ENCODE assay signal across 8 cellular contexts in genomic region chr2:62146790-62147189, GRCh38. TPM values are rescaled to one million over a fixed set of nuclear protein-coding genes. Genes with fewer than 3 reads are reported as not detected.
DNase-seq lines count a peak whose midpoint lies in the region; ATAC-seq, FAIRE-seq and TF ChIP-seq lines count a peak whose summit lies in the region.
"Not testable (repeated sequence)": the region's sequence is repeated elsewhere in the genome, so short reads cannot be mapped to it uniquely, and the experiment has no call there.

No MANE protein-coding gene starts in this region.

- FAIRE-seq in GM12878 (lab: Jason Lieb, UNC): not testable (repeated sequence)

- not testable (repeated sequence) for ATAC-seq in DND-41 (ENCODE audit: insufficient read depth, low read depth); RWPE2 (ENCODE audit: low read depth); naive thymus-derived CD8-positive, alpha-beta T cell; stimulated activated naive CD8-positive, alpha-beta T cell treated with anti-CD3 and anti-CD28 coated beads, Interleukin-15, amount 100 ng/mL, for 72 hours
- peak; percentile 7 for ATAC-seq in GM12878

- H3K36me3 ChIP-seq in DND-41 (ENCODE audit: insufficient read depth, low read length); RWPE2 (ENCODE audit: low read depth); GM12878 (ENCODE audit: control insufficient read depth in 2 of 2, insufficient read depth in 2 of 2, low read length in 1 of 2): not testable (repeated sequence)

- H3K9ac ChIP-seq in DND-41 (ENCODE audit: low read depth, low read length); GM12878 (ENCODE audit: control insufficient read depth, insufficient read depth, low read length): not testable (repeated sequence)

- H3K36me3 Mint-ChIP-seq in activated CD4-positive, alpha-beta T cell treated with anti-CD3 and anti-CD28 coated beads, Interleukin-2, amount 10 ng/mL, durations not matched to agents 7 days and 5 days (ENCODE audit: low read depth); naive thymus-derived CD8-positive, alpha-beta T cell: not testable (repeated sequence)

- DNase-seq in DND-41 (peak; percentile 32), activated T-cell treated with anti-CD3 and anti-CD28 coated beads for 1 hour (ENCODE audit: low read depth) (peak; percentile 7)
- not testable (repeated sequence) for DNase-seq in RWPE2 (ENCODE audit: low spot score); GM12878 (ENCODE audit: low read depth, low spot score)
- peak; percentile 49 for DNase-seq in activated CD4-positive, alpha-beta T cell treated with anti-CD3 and anti-CD28 coated beads, Interleukin-2, amount 10 ng/mL, durations not matched to agents 7 days and 5 days
- DNase-seq in activated effector memory CD4-positive, alpha-beta T cell treated with anti-CD3 and anti-CD28 coated beads, Interleukin-2, amount 50 U/mL, for 16 hours: peak; percentile 64
- peak in 9 of 10 donors; percentile 35 to 80 (median 54) for DNase-seq in naive thymus-derived CD8-positive, alpha-beta T cell
- DNase-seq in stimulated activated naive CD8-positive, alpha-beta T cell treated with anti-CD3 and anti-CD28 coated beads, Interleukin-15, amount 100 ng/mL, for 72 hours: peak; percentile 14 to 34

- not testable (repeated sequence) for H3K27me3 ChIP-seq in DND-41 (ENCODE audit: insufficient read depth, low read length, poor library complexity); RWPE2 (ENCODE audit: insufficient read depth, poor library complexity, severe bottlenecking); GM12878 (replicated peaks in 1 of 2; ENCODE audit: control insufficient read depth in 2 of 2, insufficient read depth in 2 of 2, low read length in 1 of 2)

- not testable (repeated sequence) for H3K4me2 ChIP-seq in DND-41 (ENCODE audit: insufficient read depth, low read length)
- H3K4me2 ChIP-seq in GM12878 (ENCODE audit: control insufficient read depth, insufficient read depth): peak overlapping the region; percentile 44; the same call in 1 of the 2 replicates

- RAD21 ChIA-PET in GM12878 (lab: Charles Lee; ENCODE audit: unreplicated experiment): interaction anchor here (0.8 to 10.7 kb wide), 10 partner anchors 14 to 267 kb away, joined by 3 to 83 read pairs (median 7); no protein-coding TSS in a partner anchor

- CTCF ChIA-PET in activated CD4-positive, alpha-beta T cell treated with anti-CD3 and anti-CD28 coated beads, Interleukin-2, amount 10 ng/mL, durations not matched to agents 7 days and 5 days (lab: Charles Lee): not testable (repeated sequence)
- CTCF ChIA-PET in GM12878 (lab: Yijun Ruan, JAX): interaction anchor here (1.2 to 6.2 kb wide), 7 partner anchors 10 to 264 kb away, joined by 3 to 35 read pairs (median 6); no protein-coding TSS in a partner anchor

- not testable (repeated sequence) for H3K27me3 Mint-ChIP-seq in activated CD4-positive, alpha-beta T cell treated with anti-CD3 and anti-CD28 coated beads, Interleukin-2, amount 10 ng/mL, durations not matched to agents 7 days and 5 days; naive thymus-derived CD8-positive, alpha-beta T cell; stimulated activated naive CD8-positive, alpha-beta T cell treated with anti-CD3 and anti-CD28 coated beads, Interleukin-15, amount 100 ng/mL, for 72 hours

- TF ChIP-seq EP300 in GM12878 (IDR thresholded peaks at IDR 0.05; ENCODE audit: borderline replicate concordance in 1 of 2, control insufficient read depth in 1 of 2, low read depth in 2 of 2, low read length in 2 of 2): not testable (repeated sequence)

- not testable (repeated sequence) for H3K9me3 Mint-ChIP-seq in activated CD4-positive, alpha-beta T cell treated with anti-CD3 and anti-CD28 coated beads, Interleukin-2, amount 10 ng/mL, durations not matched to agents 7 days and 5 days; naive thymus-derived CD8-positive, alpha-beta T cell; stimulated activated naive CD8-positive, alpha-beta T cell treated with anti-CD3 and anti-CD28 coated beads, Interleukin-15, amount 100 ng/mL, for 72 hours

- H3K4me1 Mint-ChIP-seq in activated CD4-positive, alpha-beta T cell treated with anti-CD3 and anti-CD28 coated beads, Interleukin-2, amount 10 ng/mL, durations not matched to agents 7 days and 5 days: peaks cover 10% of the 10 kb centered on the region
- H3K4me1 Mint-ChIP-seq in naive thymus-derived CD8-positive, alpha-beta T cell: peaks cover 7 to 36% (median 9%) of the 10 kb centered on the region in 4 donors
- not testable (repeated sequence) for H3K4me1 Mint-ChIP-seq in stimulated activated naive CD8-positive, alpha-beta T cell treated with anti-CD3 and anti-CD28 coated beads, Interleukin-15, amount 100 ng/mL, for 72 hours

- not testable (repeated sequence) for H3K27ac ChIP-seq in DND-41 (ENCODE audit: low read length)
- H3K27ac ChIP-seq in RWPE2 (ENCODE audit: poor library complexity, severe bottlenecking) (peak overlapping the region; percentile 70), GM12878 (ENCODE audit: control insufficient read depth, insufficient read depth) (peak overlapping the region; percentile 90)

- not testable (repeated sequence) for H3K4me3 Mint-ChIP-seq in activated CD4-positive, alpha-beta T cell treated with anti-CD3 and anti-CD28 coated beads, Interleukin-2, amount 10 ng/mL, durations not matched to agents 7 days and 5 days; stimulated activated naive CD8-positive, alpha-beta T cell treated with anti-CD3 and anti-CD28 coated beads, Interleukin-15, amount 100 ng/mL, for 72 hours
- peak overlapping the region; percentile 32 to 80 (median 53) for H3K4me3 Mint-ChIP-seq in naive thymus-derived CD8-positive, alpha-beta T cell

- POLR2A ChIA-PET in activated CD4-positive, alpha-beta T cell treated with anti-CD3 and anti-CD28 coated beads, Interleukin-2, amount 10 ng/mL, durations not matched to agents 7 days and 5 days (lab: Charles Lee); naive thymus-derived CD8-positive, alpha-beta T cell (lab: Charles Lee): not testable (repeated sequence)
- POLR2A ChIA-PET in GM12878 (lab: Charles Lee): interaction anchor here (0.7 to 2.2 kb wide), 4 partner anchors 51 to 206 kb away, joined by 3 to 13 read pairs (median 7); no protein-coding TSS in a partner anchor

- SMC1A ChIA-PET in GM12878 (lab: Charles Lee; ENCODE audit: uncharacterized antibody, unreplicated experiment): interaction anchor here (1.0 to 8.0 kb wide), 16 partner anchors 16 to 267 kb away, joined by 3 to 91 read pairs (median 6); no protein-coding TSS in a partner anchor

- intact Hi-C loops in GM12878 (cut with micrococcal nuclease; ENCODE audit: unreplicated experiment): loop anchor here (10.0 kb wide), 2 partner anchors 198 to 588 kb away; no protein-coding TSS in a partner anchor

- not testable (repeated sequence) for TF ChIP-seq RAD21 in GM12878 (IDR thresholded peaks at IDR 0.05; ENCODE audit: insufficient read depth, low read depth, low read length)

- not testable (repeated sequence) for H4K20me1 ChIP-seq in DND-41 (ENCODE audit: insufficient read depth, low read length); GM12878 (ENCODE audit: control insufficient read depth, insufficient read depth)

- not testable (repeated sequence) for H3K4me3 ChIP-seq in DND-41 (ENCODE audit: low read depth in 1 of 2, low read length in 2 of 2); RWPE2 (ENCODE audit: severe bottlenecking); GM12878

- 64% methylated on average over 7 of the region's 7 CpGs for WGBS in GM12878 (ENCODE audit: insufficient coverage, insufficient replicate concordance, low lambda C conversion rate, missing lambda C conversion rate)

- not testable (repeated sequence) for BruUV-seq in GM12878 (replicated peaks; lab: Mats Ljungman, UMichigan)

- H3K27ac Mint-ChIP-seq in activated CD4-positive, alpha-beta T cell treated with anti-CD3 and anti-CD28 coated beads, Interleukin-2, amount 10 ng/mL, durations not matched to agents 7 days and 5 days: peak overlapping the region; percentile 68
- peak overlapping the region; percentile 44 to 86 (median 74) for H3K27ac Mint-ChIP-seq in naive thymus-derived CD8-positive, alpha-beta T cell
- not testable (repeated sequence) for H3K27ac Mint-ChIP-seq in stimulated activated naive CD8-positive, alpha-beta T cell treated with anti-CD3 and anti-CD28 coated beads, Interleukin-15, amount 100 ng/mL, for 72 hours

- not testable (repeated sequence) for TF ChIP-seq CTCF in DND-41 (IDR thresholded peaks at IDR 0.05; ENCODE audit: borderline replicate concordance, extremely low read depth, low read length, poor library complexity, severe bottlenecking); RWPE2 (IDR thresholded peaks at IDR 0.05; ENCODE audit: poor library complexity, severe bottlenecking); GM12878 (IDR thresholded peaks at IDR 0.05 in 2 of 3, conservative IDR thresholded peaks at IDR 0.05 in 1 of 3; ENCODE audit: control insufficient read depth in 2 of 3, extremely low read depth in 1 of 3, insufficient read depth in 1 of 3, low read depth in 3 of 3, low read length in 3 of 3)

- H3K79me2 ChIP-seq in DND-41 (ENCODE audit: insufficient read depth, low read length): not testable (repeated sequence)
- H3K79me2 ChIP-seq in GM12878 (ENCODE audit: control insufficient read depth, insufficient read depth, low read length): peaks cover 60% of the 10 kb centered on the region

- TF ChIP-seq POLR2A in GM12878 (IDR thresholded peaks at IDR 0.05; ENCODE audit: low read depth, low read length): not testable (repeated sequence)

- not testable (repeated sequence) for H2AFZ ChIP-seq in DND-41 (ENCODE audit: low read depth, low read length); GM12878 (ENCODE audit: control insufficient read depth, low read depth, low read length)

- not testable (repeated sequence) for H3K9me3 ChIP-seq in DND-41 (ENCODE audit: insufficient read depth, low read length, severe bottlenecking); RWPE2 (ENCODE audit: severe bottlenecking); GM12878 (replicated peaks; ENCODE audit: control insufficient read depth, insufficient read depth, low read length)

- in situ Hi-C loops in GM12878 (cut with MboI): not testable (repeated sequence)

- not testable (repeated sequence) for H3K4me1 ChIP-seq in DND-41 (ENCODE audit: insufficient read depth, low read length)
- peaks cover 28% of the 10 kb centered on the region for H3K4me1 ChIP-seq in RWPE2 (ENCODE audit: insufficient read depth, poor library complexity, severe bottlenecking)
- peaks cover 70% of the 10 kb centered on the region for H3K4me1 ChIP-seq in GM12878 (ENCODE audit: control insufficient read depth, insufficient read depth, low read length)

RNA-seq across cellular contexts. Expression of gene B3GNT2, which starts 49.1 kb away (rescaled TPM):
- 10 to 100 TPM; 28.0 to 30.6 TPM for total RNA-seq in activated CD4-positive, alpha-beta T cell treated with anti-CD3 and anti-CD28 coated beads, Interleukin-2, amount 10 ng/mL, durations not matched to agents 7 days and 5 days
- 162 and 165 TPM in 2 replicates for total RNA-seq in GM12878 (2013; cell fraction: nucleolus; rRNA removed)
- 78.7 and 97.7 TPM in 2 replicates for total RNA-seq in GM12878 (2014; rRNA removed)
- total RNA-seq in GM12878 (2014; rRNA removed; fragmentation: Illumina TruSeq; extraction: Trizol): 93.5 and 98.4 TPM in 2 replicates
- total RNA-seq in GM12878 (2021): 59.6 and 63.8 TPM in 2 replicates
- polyA plus RNA-seq in GM12878 (2011; ENCODE audit: low read depth): 31.4 TPM
- 73.9 and 100 TPM in 2 replicates for polyA plus RNA-seq in GM12878 (2011; rRNA removed)
- 32.6 and 37.4 TPM in 2 replicates for polyA plus RNA-seq in GM12878 (2011; cell fraction: cytosol; rRNA removed)
- 25.4 and 27.2 TPM in 2 replicates for polyA plus RNA-seq in GM12878 (2011; cell fraction: nucleus; rRNA removed)
- 41.8 and 83.8 TPM in 2 replicates for polyA plus RNA-seq in GM12878 (2012)
- 84.8 and 117 TPM in 2 replicates for polyA plus RNA-seq in GM12878 (2014; fragmentation: Illumina TruSeq; extraction: Trizol)
- polyA plus RNA-seq in GM12878 (2014; fragmentation: Nextera tagmentation; extraction: Ambion mirVana): 10 to 100 TPM; 19.7 to 36.5 TPM
- 48.3 and 58.9 TPM in 2 replicates for polyA plus RNA-seq in GM12878 (2014; rRNA removed)
- 100 to 1,000 TPM; 102 to 103 TPM for polyA plus RNA-seq in GM12878 (2016; fragmentation: Nextera tagmentation; extraction: Ambion mirVana)
- 72.0 and 80.5 TPM in 2 replicates for polyA minus RNA-seq in GM12878 (2011; rRNA and poly(A)+ RNA removed)
- polyA minus RNA-seq in GM12878 (2011; cell fraction: cytosol; rRNA and poly(A)+ RNA removed): 27.7 and 31.4 TPM in 2 replicates
- 20.8 and 31.0 TPM in 2 replicates for polyA minus RNA-seq in GM12878 (2011; cell fraction: nucleus; rRNA and poly(A)+ RNA removed)
- total RNA-seq in naive thymus-derived CD8-positive, alpha-beta T cell: 10 to 100 TPM; 20.7 to 22.8 TPM
- 10 to 100 TPM; 20.0 to 31.0 (median 27.0) TPM for polyA plus RNA-seq in naive thymus-derived CD8-positive, alpha-beta T cell
